8 cellular contexts compared by ENCODE assay signal in the genomic region with DNA sequence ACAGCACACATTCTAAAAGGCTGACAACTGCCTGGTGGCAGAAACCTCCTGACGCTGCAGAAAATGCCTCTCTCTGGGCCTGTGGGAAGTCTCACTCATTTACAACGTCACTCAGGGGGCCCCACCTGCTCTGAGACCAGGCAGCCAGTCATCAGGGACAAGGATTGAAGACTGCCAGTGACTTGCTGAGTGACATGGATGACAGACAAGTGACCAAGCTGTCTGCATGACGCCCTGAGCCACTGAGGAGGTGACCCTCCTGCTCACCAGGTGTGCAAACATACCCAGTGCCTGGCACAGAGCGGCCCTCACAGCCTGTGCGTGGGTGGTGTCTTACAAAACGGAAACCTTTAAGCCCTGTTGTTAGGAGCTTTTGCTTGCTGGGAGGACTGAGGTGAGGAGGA.
DNase-seq lines count a peak whose midpoint lies in the region; ATAC-seq lines count a peak whose summit lies in the region.

No MANE protein-coding gene starts in this region.

- no peak overlapping the region for H2BK15ac ChIP-seq in mesendoderm (replicated peaks; ENCODE audit: low read depth)

- no peak overlapping the region for H2AK5ac ChIP-seq in mesendoderm (ENCODE audit: low read length)

- no peak overlapping the region for H2BK120ac ChIP-seq in mesendoderm (ENCODE audit: low read depth, low read length)

- no peak overlapping the region for H2BK5ac ChIP-seq in mesendoderm (ENCODE audit: low read length)

- no peak overlapping the region for H3K4me2 ChIP-seq in mesendoderm (ENCODE audit: low read length)

- no peak overlapping the region for H3K18ac ChIP-seq in mesendoderm (ENCODE audit: low read length)

- H3K9ac ChIP-seq in mesendoderm (ENCODE audit: low read length) = no peak overlapping the region

- no peak overlapping the region for H4K5ac ChIP-seq in mesendoderm (ENCODE audit: low read length)

- H3K36me3 ChIP-seq in mesendoderm (ENCODE audit: control insufficient read depth, insufficient read depth, low read length) = no peaks in the 10 kb centered on the region

- no peak overlapping the region for H3K27ac ChIP-seq in mesendoderm (ENCODE audit: low read depth, low read length)

- no peak overlapping the region for H3K56ac ChIP-seq in mesendoderm (ENCODE audit: low read length)

- H3K4me1 ChIP-seq in mesendoderm (ENCODE audit: control insufficient read depth, low read depth, low read length) = peaks cover under 1% of the 10 kb centered on the region

- ATAC-seq in GM19467 (IDR thresholded peaks at IDR 0.05; ENCODE audit: unreplicated experiment) (peak; percentile 48), HG03457 (IDR thresholded peaks at IDR 0.05; ENCODE audit: unreplicated experiment) (no peak)

- no peak overlapping the region for H4K8ac ChIP-seq in mesendoderm (ENCODE audit: low read depth, low read length)

- no peak overlapping the region for H3K4me3 ChIP-seq in mesendoderm (ENCODE audit: low read length)

- H3K79me1 ChIP-seq in mesendoderm (ENCODE audit: low read length) = no peaks in the 10 kb centered on the region

- DNase-seq in RPMI8226 (peak; percentile 93), mesendoderm (no peak), SW 1271 (lab: John Stamatoyannopoulos, UW) (no peak), NCI-H446 treated with DMSO at 0.1 percent for 48 hours (lab: John Stamatoyannopoulos, UW) (no peak)
- DNase-seq in activated naive CD8-positive, alpha-beta T cell treated with anti-CD3 and anti-CD28 coated beads, Interleukin-2, amount 50 U/mL, for 16 hours (ENCODE audit: low read depth, low spot score) = peak; percentile 14
- DNase-seq in stimulated activated CD8-positive, alpha-beta memory T cell treated with anti-CD3 and anti-CD28 coated beads, Interleukin-15, amount 100 ng/mL, for 1 hour (ENCODE audit: low read depth) = peak; percentile 1

- H3K23ac ChIP-seq in mesendoderm (ENCODE audit: low read length) = no peak overlapping the region

- no peak overlapping the region for H3K4ac ChIP-seq in mesendoderm (ENCODE audit: low read depth, low read length)

- H3K79me2 ChIP-seq in mesendoderm (ENCODE audit: control insufficient read depth, insufficient read depth, low read length) = no peaks in the 10 kb centered on the region

- no peaks in the 10 kb centered on the region for H3K27me3 ChIP-seq in mesendoderm (ENCODE audit: insufficient read depth, low read length, poor library complexity)

- no CpG with 5 or more reads among the region's 6 CpGs for WGBS in mesendoderm (ENCODE audit: extremely low coverage, insufficient coverage, low lambda C conversion rate)

Comparison
In these comparisons a context has a peak if more than half of its experiments do, and no peak if none do; other contexts are left out.
1. DNase-seq: peak in RPMI8226 (single experiment), activated naive CD8-positive, alpha-beta T cell treated with anti-CD3 and anti-CD28 coated beads, Interleukin-2, amount 50 U/mL, for 16 hours (single experiment) and stimulated activated CD8-positive, alpha-beta memory T cell treated with anti-CD3 and anti-CD28 coated beads, Interleukin-15, amount 100 ng/mL, for 1 hour (single experiment); none in mesendoderm (single experiment), SW 1271 (0 of 2) and NCI-H446 treated with DMSO at 0.1 percent for 48 hours (single experiment).